ENCODE assay signal across 1 cellular context in the genomic region with DNA sequence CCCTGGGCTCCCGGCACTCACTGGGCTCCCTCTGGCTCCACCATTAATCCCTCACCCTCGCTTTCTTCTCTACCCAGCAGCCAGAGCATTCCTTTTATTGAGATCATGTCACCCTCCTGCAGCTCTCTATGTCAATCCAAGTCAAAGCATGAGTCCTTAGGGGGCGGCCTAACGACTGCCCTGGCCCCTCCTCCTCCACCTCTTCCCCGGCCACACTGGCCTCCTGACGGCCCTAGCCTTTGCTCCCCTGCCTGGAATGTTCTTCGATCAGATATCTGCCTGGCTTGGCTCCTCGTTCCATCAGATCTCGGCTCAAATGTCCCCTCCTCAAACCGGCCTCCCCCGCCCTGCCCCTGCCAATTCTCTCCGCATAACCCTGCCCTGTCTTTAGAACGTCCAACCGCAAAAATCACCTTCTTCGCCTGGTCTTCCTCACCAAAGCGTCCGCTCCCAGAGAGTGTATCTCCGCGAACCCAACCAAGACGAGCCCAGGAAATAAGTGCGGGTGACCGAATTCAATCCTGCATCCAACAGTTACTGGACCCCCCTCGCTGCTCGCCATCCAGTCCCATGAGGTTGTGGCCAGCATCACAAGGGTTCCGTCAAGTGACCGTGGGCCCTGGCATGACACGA.
TF ChIP-seq lines count a peak whose summit lies in the region.

No MANE protein-coding gene starts in this region.

TF ChIP-seq in HEK293, 187 proteins besides CTCF, POLR2A, EP300 and RAD21:
- TF ChIP-seq ZNF391 (tag by site-specific recombination; IDR thresholded peaks at IDR 0.05; ENCODE audit: borderline replicate concordance, low read depth) (no peak), ZIC2 (tag by site-specific recombination; IDR thresholded peaks at IDR 0.05) (peak; percentile 62), GLIS1 (tag by site-specific recombination; IDR thresholded peaks at IDR 0.05) (peak; percentile 64), EGR2 (tag by site-specific recombination; IDR thresholded peaks at IDR 0.05; ENCODE audit: low read depth) (no peak), ZNF423 (tag by site-specific recombination; IDR thresholded peaks at IDR 0.05) (no peak)
